In genomic region chr5:151051066-151051930, GRCh38 we compare ENCODE assay signal across 2 cellular contexts.
TF ChIP-seq lines count a peak whose summit lies in the region.

No MANE protein-coding gene starts in this region.

TF ChIP-seq in HCT116, 20 proteins besides CTCF, POLR2A, EP300 and RAD21 (continued from another document):
- TF ChIP-seq REST (IDR thresholded peaks at IDR 0.05; ENCODE audit: low read depth) (no peak), JUND (IDR thresholded peaks at IDR 0.05) (no peak)
TF ChIP-seq in HCT116: peak in this region for 0.

TF ChIP-seq in WTC11, 78 proteins besides CTCF, POLR2A, EP300 and RAD21 (continued from another document):
- TF ChIP-seq ARID4B (CRISPR knock-in tag; IDR thresholded peaks at IDR 0.05; ENCODE audit: borderline replicate concordance), result no peak
- TF ChIP-seq KAT7 (CRISPR knock-in tag; IDR thresholded peaks at IDR 0.05; ENCODE audit: borderline replicate concordance), result no peak
- TF ChIP-seq HMGA2 (CRISPR knock-in tag; IDR thresholded peaks at IDR 0.05), result no peak
- TF ChIP-seq ZNF423 (CRISPR knock-in tag; IDR thresholded peaks at IDR 0.05), result no peak
- TF ChIP-seq ZNF219 (CRISPR knock-in tag; IDR thresholded peaks at IDR 0.05; ENCODE audit: borderline replicate concordance), result no peak
- TF ChIP-seq ZNF396 (CRISPR knock-in tag; IDR thresholded peaks at IDR 0.05; ENCODE audit: borderline replicate concordance), result no peak
- TF ChIP-seq ZNF263 (CRISPR knock-in tag; IDR thresholded peaks at IDR 0.05; ENCODE audit: low read depth), result no peak
- TF ChIP-seq NR3C1 (CRISPR knock-in tag; conservative IDR thresholded peaks at IDR 0.05; ENCODE audit: low read depth), result no peak
- TF ChIP-seq CBFB (CRISPR knock-in tag; IDR thresholded peaks at IDR 0.05; ENCODE audit: low read depth), result no peak
- TF ChIP-seq PRDM15 (CRISPR knock-in tag; IDR thresholded peaks at IDR 0.05), result no peak
- TF ChIP-seq ZSCAN18 (CRISPR knock-in tag; IDR thresholded peaks at IDR 0.05), result no peak
- no peak for TF ChIP-seq TEAD1 (CRISPR knock-in tag; IDR thresholded peaks at IDR 0.05)
